Comparison of ENCODE assay signal across 12 cellular contexts in genomic region chr6:152096863-152097496, GRCh38.
DNase-seq lines count a peak whose midpoint lies in the region; ATAC-seq and TF ChIP-seq lines count a peak whose summit lies in the region.
"Had no signal": no experiment of that assay in that cellular context is flagged by ENCODE, and none has a peak within 500 bp of the region (broad histone marks: within the 10 kb centered on the region; RNA-seq: fewer than 3 reads in every experiment).

No MANE protein-coding gene starts in this region.

- no peaks in the 10 kb centered on the region for H3K36me3 ChIP-seq in prostate gland

- TF ChIP-seq POLR2A in prostate gland (IDR thresholded peaks at IDR 0.05), result no peak

- no peaks in the 10 kb centered on the region for H3K4me1 ChIP-seq in prostate gland (replicated peaks)

- intact Hi-C loops in prostate gland (cut with DNase I), result no loop called here

- 23% methylated on average over 5 of the region's 5 CpGs for WGBS in prostate gland

- no peaks in the 10 kb centered on the region for H3K9me3 ChIP-seq in prostate gland

- no peak overlapping the region for H3K4me3 ChIP-seq in prostate gland

- ATAC-seq in HG02798 (IDR thresholded peaks at IDR 0.05; ENCODE audit: poor library complexity, unreplicated experiment) (no peak), HG03565 (IDR thresholded peaks at IDR 0.05; ENCODE audit: unreplicated experiment) (no peak)
- ATAC-seq: natural killer cell had no signal

- no peaks in the 10 kb centered on the region for H3K27me3 ChIP-seq in prostate gland (replicated peaks; ENCODE audit: insufficient read depth)

- TF ChIP-seq CTCF in prostate gland (IDR thresholded peaks at IDR 0.05), result peak in 1 of 4 experiments; percentile 5

- peak overlapping the region; percentile 3 to 30 for H3K27ac ChIP-seq in prostate gland

- DNase-seq in DMS 273 (lab: John Stamatoyannopoulos, UW; ENCODE audit: unreplicated experiment), result peak; percentile 79
- DNase-seq in NCI-H2171 (lab: John Stamatoyannopoulos, UW), result peak; percentile 65
- DNase-seq in dedifferentiated amniotic fluid mesenchymal stem cell (ENCODE audit: extremely low spot score), result peak; percentile 76
- DNase-seq in prostate gland (ENCODE audit: low spot score), result no peak
- no peak for DNase-seq in ACHN
- no peak for DNase-seq in NCI-H2196 treated with DMSO at 0.1 percent for 48 hours (lab: John Stamatoyannopoulos, UW; ENCODE audit: unreplicated experiment)
- DNase-seq: KBM-7; natural killer cell; NCI-H774; stimulated activated CD4-positive, alpha-beta T cell treated with anti-CD3 and anti-CD28 coated beads, Interleukin-4, amount 100 ng/mL, for 1 hour had no signal

- in situ Hi-C loops in ACHN (cut with HindIII; ENCODE audit: low pct_ligation_motif_present, low pct_unique_long_range_greater_than_20kb, low sequenced_read_pairs), result no loop called here

Comparison
In these comparisons a context has a peak if more than half of its experiments do, and no peak if none do; other contexts are left out.
1. DNase-seq: peak in DMS 273 (single experiment), NCI-H2171 (single experiment) and dedifferentiated amniotic fluid mesenchymal stem cell (single experiment); none in prostate gland (single experiment), ACHN (single experiment) and NCI-H2196 treated with DMSO at 0.1 percent for 48 hours (single experiment).